ENCODE assay signal across 8 cellular contexts in the genomic region with DNA sequence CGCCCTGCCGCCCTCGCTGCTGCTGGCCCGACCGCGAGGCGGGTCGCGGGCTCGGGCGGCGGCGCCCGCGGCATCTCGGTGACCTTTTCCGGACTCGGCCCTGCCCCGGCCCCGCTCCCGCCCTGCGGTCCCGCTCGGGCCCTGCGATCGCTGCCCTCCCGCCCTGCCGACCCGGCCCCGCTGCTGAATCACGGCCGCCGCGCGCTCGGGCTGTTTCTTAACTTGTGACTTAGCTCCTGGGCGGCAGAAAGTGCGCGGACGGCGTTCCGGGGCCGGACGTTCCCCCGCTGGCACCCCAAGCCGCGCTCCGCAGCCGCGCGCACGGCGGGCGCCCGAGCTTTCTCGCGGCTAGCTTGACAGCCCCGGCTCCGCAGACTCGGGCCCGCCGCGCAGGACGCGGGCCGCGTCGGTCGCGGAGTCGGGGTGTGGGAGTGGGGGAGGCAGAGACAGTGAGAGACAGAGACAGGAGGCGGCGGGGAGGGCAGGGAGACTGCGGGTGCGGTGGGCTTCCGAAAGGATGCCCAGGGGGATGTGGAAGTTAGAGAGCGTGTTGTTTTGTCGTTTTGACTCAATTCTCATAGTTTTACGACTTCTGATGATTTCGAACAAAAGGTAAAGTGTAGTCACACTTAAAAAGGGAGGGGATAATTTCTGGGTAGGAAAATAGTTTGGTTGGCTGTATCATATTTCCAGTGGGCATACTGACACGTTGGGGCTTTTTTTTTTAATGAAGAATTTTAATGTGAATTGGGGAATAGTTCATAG.
A peak's percentile ranks its signal among the peaks of the same experiment; 100 is the strongest.
DNase-seq lines count a peak whose midpoint lies in the region; ATAC-seq and TF ChIP-seq lines count a peak whose summit lies in the region.

No MANE protein-coding gene starts in this region.

- in situ Hi-C loops in brain microvascular endothelial cell (cut with HindIII; ENCODE audit: low pct_ligation_motif_present, low sequenced_read_pairs) = no loop called here

- H3K27me3 ChIP-seq in brain microvascular endothelial cell (replicated peaks) = no peaks in the 10 kb centered on the region

- H3K4me3 ChIP-seq in brain microvascular endothelial cell (ENCODE audit: low read depth, low read length) = peak overlapping the region; percentile 67

- TF ChIP-seq CTCF in brain microvascular endothelial cell (IDR thresholded peaks at IDR 0.05; ENCODE audit: low read depth, low read length, missing control alignments) = no peak

- DNase-seq in AG08396 (ENCODE audit: low spot score) (peak; percentile 65), brain microvascular endothelial cell (no peak), kidney tubule cell (ENCODE audit: low spot score) (peak; percentile 66), NCI-H1436 treated with DMSO at 0.1 percent for 48 hours (lab: John Stamatoyannopoulos, UW) (no peak)
- peak; percentile 12 for DNase-seq in stimulated activated CD4-positive, alpha-beta T cell treated with anti-CD3 and anti-CD28 coated beads, Interleukin-2, amount 100 ng/mL, for 4 hours (ENCODE audit: low read depth)

- H3K27ac ChIP-seq in brain microvascular endothelial cell = peak overlapping the region; percentile 70

- H3K36me3 ChIP-seq in brain microvascular endothelial cell (replicated peaks) = no peaks in the 10 kb centered on the region

- ATAC-seq in GM19035 (IDR thresholded peaks at IDR 0.05; ENCODE audit: unreplicated experiment) (peak; percentile 23), HG03354 (IDR thresholded peaks at IDR 0.05; ENCODE audit: poor library complexity, severe bottlenecking, unreplicated experiment) (peak; percentile 28), SK-N-SH treated with all-trans-retinoic acid at 6 μM for 48 hours (peak; percentile 39)

TF ChIP-seq in SK-N-SH treated with all-trans-retinoic acid at 6 μM for 48 hours, 23 proteins besides CTCF, POLR2A, EP300 and RAD21:
- TF ChIP-seq ZNF70 (CRISPR knock-in tag; IDR thresholded peaks at IDR 0.05) (0 out of 2 replicates have a peak, but pooled peaks have one; percentile 58), ZNF565 (CRISPR knock-in tag; conservative IDR thresholded peaks at IDR 0.05; ENCODE audit: low read depth) (no peak)

Comparison
In these comparisons a context has a peak if more than half of its experiments do, and no peak if none do; other contexts are left out.
1. DNase-seq: peak in AG08396 (single experiment), kidney tubule cell (single experiment) and stimulated activated CD4-positive, alpha-beta T cell treated with anti-CD3 and anti-CD28 coated beads, Interleukin-2, amount 100 ng/mL, for 4 hours (single experiment); none in brain microvascular endothelial cell (single experiment) and NCI-H1436 treated with DMSO at 0.1 percent for 48 hours (single experiment).
2. Peak in every context shown above with its lines, with median percentiles within 50 percentile points of each other: ATAC-seq.